In genomic region chr10:124626759-124627380, GRCh38 we compare ENCODE assay signal across 8 cellular contexts.
DNase-seq lines count a peak whose midpoint lies in the region; ATAC-seq lines count a peak whose summit lies in the region.

No MANE protein-coding gene starts in this region.

- H3K36me3 ChIP-seq in mucosa of rectum (ENCODE audit: control insufficient read depth in 2 of 2, insufficient read depth in 2 of 2, low read length in 2 of 2) (peaks cover 4 to 22% of the 10 kb centered on the region in 2 donors), aorta (ENCODE audit: control insufficient read depth in 1 of 2, insufficient read depth in 2 of 2, low read length in 1 of 2) (no peaks in the 10 kb centered on the region)

- peak overlapping the region; percentile 45 to 55 for H3K27ac ChIP-seq in mucosa of rectum (ENCODE audit: low read depth in 2 of 2, low read length in 2 of 2)
- H3K27ac ChIP-seq in aorta (ENCODE audit: low read depth in 1 of 2, low read length in 2 of 2): no peak overlapping the region

- intact Hi-C loops in aorta (cut with DNase I): no loop called here

- H3K9me3 ChIP-seq in mucosa of rectum (ENCODE audit: control insufficient read depth in 2 of 2, low read length in 2 of 2) (no peaks in the 10 kb centered on the region), aorta (ENCODE audit: control insufficient read depth, low read length) (no peaks in the 10 kb centered on the region)

- WGBS in aorta, 2 donors: 79 to 82% methylated on average over 13 of the region's 13 CpGs

- H3K27me3 ChIP-seq in mucosa of rectum (ENCODE audit: control insufficient read depth in 2 of 2, insufficient read depth in 2 of 2, low read length in 2 of 2): no peaks in the 10 kb centered on the region
- H3K27me3 ChIP-seq in aorta (ENCODE audit: control insufficient read depth in 1 of 2, insufficient read depth in 2 of 2, low read length in 1 of 2): no peaks in the 10 kb centered on the region

- H3K9ac ChIP-seq in mucosa of rectum (ENCODE audit: low read depth in 1 of 2, low read length in 2 of 2): peak overlapping the region in 1 of 2 donors; percentile 17

- ATAC-seq in HG03175 (IDR thresholded peaks at IDR 0.05; ENCODE audit: unreplicated experiment): peak; percentile 55
- no peak for ATAC-seq in GM19395 (IDR thresholded peaks at IDR 0.05; ENCODE audit: unreplicated experiment)
- ATAC-seq in GM18519 (IDR thresholded peaks at IDR 0.05; ENCODE audit: low FRiP score, unreplicated experiment): no peak
- ATAC-seq in aorta (ENCODE audit: low FRiP score): no peak

- H3K4me1 ChIP-seq in mucosa of rectum (ENCODE audit: control insufficient read depth in 2 of 2, insufficient read depth in 2 of 2, low read length in 2 of 2) (peaks cover 26 to 38% of the 10 kb centered on the region in 2 donors), aorta (ENCODE audit: control insufficient read depth in 1 of 2, insufficient read depth in 2 of 2, low read length in 2 of 2) (no peaks in the 10 kb centered on the region)

- H3K4me3 ChIP-seq in mucosa of rectum (ENCODE audit: low read length in 2 of 2) (no peak overlapping the region), aorta (ENCODE audit: low read length in 2 of 2) (no peak overlapping the region)

- peak; percentile 8 to 63 for DNase-seq in NCI-H526 (lab: John Stamatoyannopoulos, UW)
- DNase-seq in NCI-H526 treated with DMSO at 0.1 percent for 48 hours (lab: John Stamatoyannopoulos, UW): no peak
- peak; percentile 47 for DNase-seq in activated CD8-positive, alpha-beta memory T cell treated with anti-CD3 and anti-CD28 coated beads, Interleukin-2, amount 50 U/mL, for 4 hours
- DNase-seq in aorta: no peak

Comparison
In these comparisons a context has a peak if more than half of its experiments do, and no peak if none do; other contexts are left out.
1. DNase-seq: peak in NCI-H526 (2 of 2) and activated CD8-positive, alpha-beta memory T cell treated with anti-CD3 and anti-CD28 coated beads, Interleukin-2, amount 50 U/mL, for 4 hours (single experiment); none in NCI-H526 treated with DMSO at 0.1 percent for 48 hours (single experiment) and aorta (0 of 2).
2. H3K27ac ChIP-seq: peak in mucosa of rectum (2 of 2); none in aorta (0 of 2).